Comparison of ENCODE assay signal across 1 cellular context in genomic region chr14:90846511-90846910, GRCh38.
TF ChIP-seq lines count a peak whose summit lies in the region.

No MANE protein-coding gene starts in this region.

TF ChIP-seq in GM23338, 12 proteins besides CTCF, POLR2A, EP300 and RAD21 (continued from another document):
- TF ChIP-seq REST (IDR thresholded peaks at IDR 0.05; ENCODE audit: unreplicated experiment) (no peak), NANOG (IDR thresholded peaks at IDR 0.05; ENCODE audit: borderline replicate concordance) (no peak), ZNF462 (CRISPR knock-in tag; IDR thresholded peaks at IDR 0.05) (no peak), ZNF331 (CRISPR knock-in tag; IDR thresholded peaks at IDR 0.05; ENCODE audit: low read depth) (no peak), EZH2phosphoT487 (IDR thresholded peaks at IDR 0.05; ENCODE audit: unreplicated experiment) (no peak)
TF ChIP-seq in GM23338: peak in this region for 0.
